In the genomic region with DNA sequence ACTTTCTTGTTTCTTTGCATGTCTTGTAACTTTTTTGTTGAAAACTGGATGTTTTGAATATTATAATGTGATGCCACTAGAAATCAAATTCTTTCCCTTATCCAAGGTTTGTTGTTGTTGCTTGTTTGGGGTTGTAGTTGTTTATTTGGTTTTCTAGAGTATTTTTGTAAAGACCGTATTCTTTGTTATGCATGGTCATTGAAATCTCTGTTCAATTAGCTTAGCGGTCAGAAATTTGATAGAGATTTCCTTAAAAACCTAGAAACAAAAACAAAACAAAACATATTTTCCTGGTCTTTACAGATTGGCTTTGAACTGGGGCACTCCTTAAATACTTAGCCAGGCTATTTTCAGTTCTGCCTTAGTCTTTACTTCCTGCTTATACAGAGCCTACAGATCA, we compare ENCODE assay signal across 1 cellular context.
TF ChIP-seq lines count a peak whose summit lies in the region.

No MANE protein-coding gene starts in this region.

TF ChIP-seq in K562, 482 proteins besides CTCF, POLR2A, EP300 and RAD21:
- TF ChIP-seq, protein P1, sequence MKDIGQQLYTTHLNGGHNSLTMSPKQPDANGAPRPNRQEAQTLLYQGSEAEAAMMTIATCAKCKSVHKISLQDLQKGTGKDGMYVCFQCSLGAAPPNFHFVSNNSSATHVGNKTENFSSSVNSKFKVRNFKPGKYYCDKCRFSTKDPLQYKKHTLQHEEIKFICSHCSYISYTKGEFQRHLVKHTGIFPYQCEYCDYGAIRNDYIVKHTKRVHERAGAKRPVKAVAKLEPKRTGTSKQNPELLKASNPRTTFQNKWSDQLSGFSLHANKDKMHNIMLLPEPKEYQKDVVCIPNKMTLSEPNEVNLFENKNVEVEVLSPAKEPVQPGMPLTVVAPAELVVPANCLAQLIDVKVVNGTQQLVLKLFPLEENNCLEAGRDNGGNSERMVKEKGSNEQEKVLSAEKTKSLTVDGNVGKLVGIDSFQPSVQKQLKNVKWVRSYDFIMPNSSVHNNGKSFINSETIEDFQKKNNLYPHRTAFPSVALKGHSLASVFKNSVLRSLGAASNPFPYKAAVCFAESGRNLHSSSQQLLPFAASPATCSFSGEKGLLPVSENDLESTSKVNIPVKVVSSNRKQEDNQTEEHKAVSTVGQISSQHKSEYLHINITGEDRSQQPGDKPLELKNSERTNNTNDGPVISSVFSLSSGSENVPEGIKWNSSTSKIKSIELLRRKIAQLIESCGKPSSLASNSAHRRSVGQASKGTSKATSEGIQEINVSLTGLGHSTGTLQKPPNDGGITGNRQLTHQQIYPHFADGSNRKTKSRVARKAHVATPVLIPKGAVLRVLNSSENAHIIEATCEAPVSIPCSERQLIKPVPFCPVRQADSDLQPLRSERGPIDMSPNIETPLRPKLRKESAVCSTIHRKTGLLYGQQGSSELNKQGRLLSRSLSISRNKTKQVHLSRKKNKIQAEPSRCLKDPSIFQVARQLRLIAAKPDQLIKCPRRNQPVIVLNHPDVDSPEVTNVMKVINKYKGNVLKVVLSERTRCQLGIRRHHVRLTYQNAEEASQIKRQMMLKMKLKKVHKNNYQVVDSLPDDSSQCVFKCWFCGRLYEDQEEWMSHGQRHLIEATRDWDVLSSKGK (CRISPR knock-in tag; IDR thresholded peaks at IDR 0.05), result no peak
- TF ChIP-seq ZNF175 (CRISPR knock-in tag; IDR thresholded peaks at IDR 0.05; ENCODE audit: low read depth) (peak; percentile 82), ZFPM2 (CRISPR knock-in tag; IDR thresholded peaks at IDR 0.05) (no peak), CCAR2 (IDR thresholded peaks at IDR 0.05; ENCODE audit: low read depth, low read length) (no peak), FOXK2 (conservative IDR thresholded peaks at IDR 0.05 in 1 of 2, IDR thresholded peaks at IDR 0.05 in 1 of 2; ENCODE audit: low read depth in 2 of 2) (no peak)
